ENCODE assay signal across 8 cellular contexts in the genomic region with DNA sequence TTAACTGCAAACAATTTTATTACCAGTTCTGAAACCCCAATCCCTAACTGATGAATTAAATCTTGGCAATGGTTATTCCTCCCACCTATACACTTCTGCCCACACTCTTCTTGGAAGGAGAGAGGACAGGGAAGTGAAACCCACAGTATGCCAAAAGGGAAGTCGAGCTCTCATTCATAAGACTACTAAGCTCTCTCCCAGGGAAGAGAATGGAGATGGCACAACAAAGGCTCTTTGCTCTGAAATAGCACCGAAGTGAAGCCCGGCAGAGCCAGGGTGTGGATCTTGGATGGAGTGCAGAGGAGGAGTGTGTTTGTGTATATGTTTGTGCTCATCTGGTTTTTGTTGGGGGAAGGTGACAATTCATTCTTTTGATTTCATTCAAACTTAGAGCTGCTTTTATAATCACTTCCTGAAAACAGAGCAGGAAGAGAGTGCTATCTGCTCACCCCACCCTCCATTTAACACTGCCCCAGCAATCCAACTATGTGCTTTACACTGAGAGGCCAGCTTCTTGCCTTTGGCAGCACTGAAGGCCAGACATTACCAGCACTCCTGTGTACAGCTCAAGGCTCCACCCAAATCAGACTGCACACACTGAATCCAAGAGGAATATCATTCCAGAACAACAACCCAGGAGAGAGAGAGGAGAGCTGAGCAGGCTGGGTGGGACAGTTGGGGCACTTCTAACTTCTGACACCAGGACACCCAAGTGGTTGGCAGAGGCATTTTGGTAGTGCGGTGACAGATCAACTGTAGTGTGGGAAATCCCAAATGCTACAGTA.
A peak's percentile ranks its signal among the peaks of the same experiment; 100 is the strongest.
DNase-seq lines count a peak whose midpoint lies in the region; ATAC-seq and TF ChIP-seq lines count a peak whose summit lies in the region.

No MANE protein-coding gene starts in this region.

- WGBS in heart left ventricle, 4 donors: 27 to 35% (median 31%) methylated on average over 4 of the region's 4 CpGs
- 74% methylated on average over 4 of the region's 4 CpGs for WGBS in smooth muscle cell (ENCODE audit: low lambda C conversion rate)

- CTCF ChIA-PET in activated B cell treated with CpG ODN at 0.5 μM for 24 hours (lab: Charles Lee): interaction anchor here (0.7 to 1.7 kb wide), 6 partner anchors 15 to 121 kb away, joined by 3 to 5 read pairs (median 3); no protein-coding TSS in a partner anchor

- H3K9me3 ChIP-seq in heart left ventricle: no peaks in the 10 kb centered on the region
- H3K9me3 ChIP-seq in smooth muscle cell (replicated peaks; ENCODE audit: low read depth): no peaks in the 10 kb centered on the region

- H3K27me3 ChIP-seq in heart left ventricle (no peaks in the 10 kb centered on the region), smooth muscle cell (ENCODE audit: low read depth) (no peaks in the 10 kb centered on the region)

- TF ChIP-seq CTCF in activated B cell treated with CpG ODN at 0.5 μM for 24 hours (IDR thresholded peaks at IDR 0.05) (no peak), heart left ventricle (IDR thresholded peaks at IDR 0.05) (peak in 1 of 12 donors; percentile 8), smooth muscle cell (IDR thresholded peaks at IDR 0.05; ENCODE audit: borderline replicate concordance, insufficient read depth, poor library complexity, severe bottlenecking) (no peak)

- H3K4me1 ChIP-seq in heart left ventricle: peaks cover 5 to 47% (median 29%) of the 10 kb centered on the region in 12 donors
- peaks cover 27% of the 10 kb centered on the region for H3K4me1 ChIP-seq in smooth muscle cell (ENCODE audit: low read depth)

- H3K4me2 ChIP-seq in smooth muscle cell: peak overlapping the region; percentile 70

- intact Hi-C loops in activated B cell treated with CpG ODN at 0.5 μM for 24 hours (cut with micrococcal nuclease): loop anchor here (5.0 kb wide), 2 partner anchors 34 to 36 kb away; no protein-coding TSS in a partner anchor
- intact Hi-C loops in heart left ventricle (cut with DNase I): loop anchor here in 1 of 10 donors (5.0 kb wide), 1 partner anchor 41 kb away; no protein-coding TSS in a partner anchor

- no peaks in the 10 kb centered on the region for H3K9me3 Mint-ChIP-seq in T-helper 1 cell treated with Interleukin-12 subunit alpha and Interleukin-12 subunit beta and Interleukin-4 antibody, amounts not matched to agents 30 μg/mL and 1 μg/mL, for 36 hours
- no peaks in the 10 kb centered on the region for H3K9me3 Mint-ChIP-seq in activated B cell treated with CpG ODN at 0.5 μM for 24 hours
- H3K9me3 Mint-ChIP-seq in activated T-helper 17 cell treated with anti-CD3 and anti-CD28 coated beads, Interleukin-2, amount 50 U/mL, for 72 hours: no peaks in the 10 kb centered on the region

- H3K36me3 Mint-ChIP-seq in T-helper 1 cell treated with Interleukin-12 subunit alpha and Interleukin-12 subunit beta and Interleukin-4 antibody, amounts not matched to agents 30 μg/mL and 1 μg/mL, for 36 hours (ENCODE audit: low read depth): peaks cover 17% of the 10 kb centered on the region
- H3K36me3 Mint-ChIP-seq in activated B cell treated with CpG ODN at 0.5 μM for 24 hours (ENCODE audit: low read depth): peaks cover 23% of the 10 kb centered on the region
- H3K36me3 Mint-ChIP-seq in activated T-helper 17 cell treated with anti-CD3 and anti-CD28 coated beads, Interleukin-2, amount 50 U/mL, for 72 hours (ENCODE audit: low read depth): peaks cover 34% of the 10 kb centered on the region

- peaks cover 0 to 17% (median 8%) of the 10 kb centered on the region in 9 donors for H3K36me3 ChIP-seq in heart left ventricle
- no peaks in the 10 kb centered on the region for H3K36me3 ChIP-seq in smooth muscle cell (ENCODE audit: low read depth)

- no peaks in the 10 kb centered on the region for H3K79me2 ChIP-seq in smooth muscle cell (ENCODE audit: low read depth)

- H3F3A ChIP-seq in smooth muscle cell (ENCODE audit: low read depth): peaks cover 45% of the 10 kb centered on the region

- POLR2A ChIA-PET in activated B cell treated with CpG ODN at 0.5 μM for 24 hours (lab: Charles Lee): interaction anchor here (0.9 to 1.2 kb wide), 2 partner anchors 30 to 34 kb away, joined by 3 to 4 read pairs; no protein-coding TSS in a partner anchor

- H3K4me3 Mint-ChIP-seq in T-helper 1 cell treated with Interleukin-12 subunit alpha and Interleukin-12 subunit beta and Interleukin-4 antibody, amounts not matched to agents 30 μg/mL and 1 μg/mL, for 36 hours: peak overlapping the region; percentile 70
- peak overlapping the region; percentile 15 for H3K4me3 Mint-ChIP-seq in activated B cell treated with CpG ODN at 0.5 μM for 24 hours
- H3K4me3 Mint-ChIP-seq in activated T-helper 17 cell treated with anti-CD3 and anti-CD28 coated beads, Interleukin-2, amount 50 U/mL, for 72 hours: no peak overlapping the region

- no peaks in the 10 kb centered on the region for H3K27me3 Mint-ChIP-seq in T-helper 1 cell treated with Interleukin-12 subunit alpha and Interleukin-12 subunit beta and Interleukin-4 antibody, amounts not matched to agents 30 μg/mL and 1 μg/mL, for 36 hours (ENCODE audit: low read depth)
- H3K27me3 Mint-ChIP-seq in activated B cell treated with CpG ODN at 0.5 μM for 24 hours: no peaks in the 10 kb centered on the region
- no peaks in the 10 kb centered on the region for H3K27me3 Mint-ChIP-seq in activated T-helper 17 cell treated with anti-CD3 and anti-CD28 coated beads, Interleukin-2, amount 50 U/mL, for 72 hours

- no peak for TF ChIP-seq POLR2A in heart left ventricle (IDR thresholded peaks at IDR 0.05)

- peak overlapping the region; percentile 92 for H3K27ac Mint-ChIP-seq in T-helper 1 cell treated with Interleukin-12 subunit alpha and Interleukin-12 subunit beta and Interleukin-4 antibody, amounts not matched to agents 30 μg/mL and 1 μg/mL, for 36 hours
- peak overlapping the region; percentile 73 for H3K27ac Mint-ChIP-seq in activated B cell treated with CpG ODN at 0.5 μM for 24 hours
- no peak overlapping the region for H3K27ac Mint-ChIP-seq in activated T-helper 17 cell treated with anti-CD3 and anti-CD28 coated beads, Interleukin-2, amount 50 U/mL, for 72 hours

- H3K4me3 ChIP-seq in heart left ventricle: peak overlapping the region in 4 of 12 donors; percentile 8 to 23 (median 13)
- H3K4me3 ChIP-seq in smooth muscle cell: no peak overlapping the region

- H3K27ac ChIP-seq in heart left ventricle (peak overlapping the region; percentile 57 to 86 (median 72)), smooth muscle cell (ENCODE audit: low read depth) (peak overlapping the region; percentile 85)

- peaks cover 9% of the 10 kb centered on the region for H4K20me1 ChIP-seq in smooth muscle cell (ENCODE audit: low read depth)

- DNase-seq in T-helper 1 cell: no peak
- DNase-seq in activated B cell treated with CpG ODN at 0.5 μM for 24 hours: no peak
- peak in 2 of 5 donors; percentile 21 to 44 for DNase-seq in heart left ventricle
- no peak for DNase-seq in smooth muscle cell (lab: John Stamatoyannopoulos, UW; ENCODE audit: unreplicated experiment)
- no peak for DNase-seq in NCI-H2107 treated with DMSO at 0.1 percent for 48 hours (lab: John Stamatoyannopoulos, UW; ENCODE audit: unreplicated experiment)

- H2AFZ ChIP-seq in smooth muscle cell (ENCODE audit: low read depth): no peak overlapping the region

- H3K9ac ChIP-seq in smooth muscle cell (ENCODE audit: low read depth): peak overlapping the region; percentile 34

- H3K4me1 Mint-ChIP-seq in T-helper 1 cell treated with Interleukin-12 subunit alpha and Interleukin-12 subunit beta and Interleukin-4 antibody, amounts not matched to agents 30 μg/mL and 1 μg/mL, for 36 hours (ENCODE audit: low read depth): peaks cover 27% of the 10 kb centered on the region
- H3K4me1 Mint-ChIP-seq in activated B cell treated with CpG ODN at 0.5 μM for 24 hours: peaks cover 25% of the 10 kb centered on the region
- H3K4me1 Mint-ChIP-seq in activated T-helper 17 cell treated with anti-CD3 and anti-CD28 coated beads, Interleukin-2, amount 50 U/mL, for 72 hours: peaks cover 12% of the 10 kb centered on the region

- ATAC-seq in activated B cell treated with CpG ODN at 0.5 μM for 24 hours (ENCODE audit: low read depth) (peak; percentile 66), heart left ventricle (peak; percentile 52 to 88 (median 77)), GM18498 (IDR thresholded peaks at IDR 0.05; ENCODE audit: unreplicated experiment) (no peak)
- ATAC-seq in activated T-helper 17 cell treated with anti-CD3 and anti-CD28 coated beads, Interleukin-2, amount 50 U/mL, for 72 hours (replicated peaks): no peak

Comparison
In these comparisons a context has a peak if more than half of its experiments do, and no peak if none do; other contexts are left out.
1. ATAC-seq: peak in activated B cell treated with CpG ODN at 0.5 μM for 24 hours (single experiment) and heart left ventricle (4 of 4); none in GM18498 (single experiment) and activated T-helper 17 cell treated with anti-CD3 and anti-CD28 coated beads, Interleukin-2, amount 50 U/mL, for 72 hours (single experiment).